Comparison of ENCODE assay signal across 9 cellular contexts in genomic region chr14:67397536-67397935, GRCh38. TPM values are rescaled to one million over a fixed set of nuclear protein-coding genes. Genes with fewer than 3 reads are reported as not detected.
"Had no signal": no experiment of that assay in that cellular context is flagged by ENCODE, and none has a peak within 500 bp of the region (broad histone marks: within the 10 kb centered on the region; RNA-seq: fewer than 3 reads in every experiment).

No MANE protein-coding gene starts in this region.

- H3K27ac Mint-ChIP-seq: IgD-negative memory B cell had no signal

- DNase-seq: GM23248, GOT3, H9, HCEC 1CT, KBM-7 had no signal

- H3K9me3 Mint-ChIP-seq: H9 had no signal

- H3K4me3 Mint-ChIP-seq: H9, IgD-negative memory B cell had no signal

- H3K4me2 ChIP-seq: KMS-11 had no signal

- ATAC-seq: HepG2 had no signal

- H3K4me1 Mint-ChIP-seq: IgD-negative memory B cell had no signal

- H3K9ac ChIP-seq: GM23248, KMS-11 had no signal

- H3K27ac ChIP-seq: GM23248, KMS-11 had no signal

- H3K4me3 ChIP-seq: GM23248 had no signal

- H2AFZ ChIP-seq: GM23248 had no signal

- FAIRE-seq: H54, HepG2 had no signal

RNA-seq across cellular contexts. Expression of gene PLEK2, which starts 14.4 kb away (rescaled TPM):
- total RNA-seq: H9 had no signal
- polyA plus RNA-seq: IgD-negative memory B cell had no signal
